Comparison of ENCODE assay signal across 8 cellular contexts in the genomic region with DNA sequence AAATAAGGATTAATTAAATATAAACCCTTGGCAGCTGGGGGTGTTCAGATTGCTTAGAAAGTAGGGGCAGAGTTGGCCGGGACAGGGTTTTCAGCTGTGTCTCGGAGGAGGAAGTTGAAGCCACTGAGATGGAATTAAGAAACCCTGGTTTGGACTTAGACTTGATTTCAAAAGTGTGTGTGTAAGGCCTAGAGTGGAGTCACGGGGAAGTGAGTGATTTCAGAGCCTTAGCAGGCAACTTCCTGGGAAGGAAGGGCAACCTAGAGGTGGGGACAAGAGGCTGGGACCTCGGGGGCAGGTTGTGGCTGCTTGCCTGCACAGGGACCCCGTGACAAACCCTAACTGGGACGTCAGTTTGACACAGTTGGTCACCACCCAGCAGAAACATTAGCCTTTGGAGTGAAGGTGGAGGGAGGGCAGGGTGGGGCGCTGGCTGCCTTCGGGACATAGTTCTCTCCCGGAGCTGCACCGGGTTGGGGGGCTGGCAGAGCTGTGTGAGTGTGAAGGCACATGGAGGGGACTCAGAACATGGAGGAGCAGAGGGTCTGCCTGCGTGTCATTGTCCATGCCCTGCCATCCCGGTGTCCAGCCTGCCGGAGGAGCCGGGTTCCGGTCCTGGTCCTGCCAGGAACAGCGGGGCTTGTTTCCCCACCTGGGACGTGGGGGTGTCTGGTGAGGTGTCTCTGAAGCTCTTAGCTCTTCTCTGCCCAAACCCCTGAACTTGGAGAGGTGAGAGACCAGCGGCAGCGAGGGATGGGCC. TPM values are rescaled to one million over a fixed set of nuclear protein-coding genes. Genes with fewer than 3 reads are reported as not detected.
DNase-seq lines count a peak whose midpoint lies in the region; ATAC-seq and TF ChIP-seq lines count a peak whose summit lies in the region.

No MANE protein-coding gene starts in this region.

- no peak for ATAC-seq in HG02938 (IDR thresholded peaks at IDR 0.05; ENCODE audit: unreplicated experiment)
- no peak for ATAC-seq in HG02885 (IDR thresholded peaks at IDR 0.05; ENCODE audit: poor library complexity, unreplicated experiment)

- peak; percentile 59 for DNase-seq in HK-2 (ENCODE audit: unreplicated experiment)
- peak; percentile 10 for DNase-seq in UCSD-AML1 (lab: John Stamatoyannopoulos, UW; ENCODE audit: unreplicated experiment)
- peak; percentile 85 for DNase-seq in fibroblast of villous mesenchyme (ENCODE audit: low read depth)
- DNase-seq in pons (ENCODE audit: low spot score) = peak; percentile 81
- no peak for DNase-seq in cerebellar nuclear complex (lab: John Stamatoyannopoulos, UW)
- no peak for DNase-seq in NCI-H1105 treated with DMSO at 0.1 percent for 48 hours (lab: John Stamatoyannopoulos, UW)

- H3K4me3 ChIP-seq in fibroblast of villous mesenchyme (ENCODE audit: low read depth, low read length) = peak overlapping the region; percentile 95

- no peak for TF ChIP-seq CTCF in fibroblast of villous mesenchyme (IDR thresholded peaks at IDR 0.05; ENCODE audit: insufficient read depth, low read depth, low read length)

RNA-seq across cellular contexts. Expression of gene BRI3, which starts 1.8 kb away (rescaled TPM):
- 59.6 and 68.6 TPM in 2 replicates for total RNA-seq in fibroblast of villous mesenchyme

RNA-seq across cellular contexts. Expression of gene TECPR1, which starts 31.3 kb away (rescaled TPM):
- 21.6 and 26.1 TPM in 2 replicates for total RNA-seq in fibroblast of villous mesenchyme

Comparison
In these comparisons a context has a peak if more than half of its experiments do, and no peak if none do; other contexts are left out.
1. DNase-seq: peak in HK-2 (single experiment), UCSD-AML1 (single experiment), fibroblast of villous mesenchyme (single experiment) and pons (single experiment); none in cerebellar nuclear complex (0 of 2) and NCI-H1105 treated with DMSO at 0.1 percent for 48 hours (single experiment).